In the genomic region with DNA sequence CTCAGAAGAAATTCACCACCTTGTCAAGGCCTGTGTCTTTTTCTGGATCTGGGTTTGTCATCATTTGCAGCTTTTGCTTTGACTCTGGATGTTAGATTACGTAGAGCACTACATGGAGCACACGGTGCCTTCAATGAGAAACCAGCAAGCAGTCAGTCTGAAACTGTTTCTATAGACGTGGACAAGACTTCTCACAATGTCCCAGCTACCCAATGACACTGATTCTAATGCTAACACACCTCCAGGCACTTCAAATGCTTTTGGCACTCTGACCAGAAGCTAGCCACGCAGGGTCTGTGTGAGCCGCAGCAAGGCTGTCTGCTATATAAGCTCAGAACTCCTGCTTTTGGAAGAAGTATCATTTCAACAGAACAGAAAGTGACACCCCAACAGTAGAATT, we compare ENCODE assay signal across 18 cellular contexts. TPM values are rescaled to one million over a fixed set of nuclear protein-coding genes. Genes with fewer than 3 reads are reported as not detected.
DNase-seq lines count a peak whose midpoint lies in the region; ATAC-seq, FAIRE-seq and TF ChIP-seq lines count a peak whose summit lies in the region.
"Had no signal": no experiment of that assay in that cellular context is flagged by ENCODE, and none has a peak within 500 bp of the region (broad histone marks: within the 10 kb centered on the region; RNA-seq: fewer than 3 reads in every experiment).

No MANE protein-coding gene starts in this region.

- peak overlapping the region; percentile 55 for H3K27ac ChIP-seq in CD4-positive, CD25-positive, alpha-beta regulatory T cell (ENCODE audit: insufficient read depth, low read length, poor library complexity, severe bottlenecking)
- H3K27ac ChIP-seq: foreskin keratinocyte had no signal

- H3K36me3 Mint-ChIP-seq in CD4-positive, CD25-positive, alpha-beta regulatory T cell, result peaks cover 24% of the 10 kb centered on the region
- H3K36me3 Mint-ChIP-seq in activated naive CD8-positive, alpha-beta T cell treated with anti-CD3 and anti-CD28 coated beads, Interleukin-2, amount 50 U/mL, for 24 hours (ENCODE audit: low read depth), result peaks cover 21% of the 10 kb centered on the region
- H3K36me3 Mint-ChIP-seq in nephron (ENCODE audit: low read depth), result no peaks in the 10 kb centered on the region

- FAIRE-seq in GM19239 (lab: Jason Lieb, UNC), result no peak

- H3K4me3 Mint-ChIP-seq in CD4-positive, CD25-positive, alpha-beta regulatory T cell, result peak overlapping the region; percentile 54 to 74 (median 67)
- no peak overlapping the region for H3K4me3 Mint-ChIP-seq in activated naive CD8-positive, alpha-beta T cell treated with anti-CD3 and anti-CD28 coated beads, Interleukin-2, amount 50 U/mL, for 24 hours
- H3K4me3 Mint-ChIP-seq in nephron, result peak overlapping the region in 2 of 3 experiments; percentile 25 to 43
- H3K4me3 Mint-ChIP-seq: endodermal cell had no signal

- no peaks in the 10 kb centered on the region for H3K27me3 Mint-ChIP-seq in CD4-positive, CD25-positive, alpha-beta regulatory T cell
- no peaks in the 10 kb centered on the region for H3K27me3 Mint-ChIP-seq in activated naive CD8-positive, alpha-beta T cell treated with anti-CD3 and anti-CD28 coated beads, Interleukin-2, amount 50 U/mL, for 24 hours
- H3K27me3 Mint-ChIP-seq in nephron (ENCODE audit: low read depth), result no peaks in the 10 kb centered on the region

- no peaks in the 10 kb centered on the region for H3K9me3 Mint-ChIP-seq in CD4-positive, CD25-positive, alpha-beta regulatory T cell
- H3K9me3 Mint-ChIP-seq in activated naive CD8-positive, alpha-beta T cell treated with anti-CD3 and anti-CD28 coated beads, Interleukin-2, amount 50 U/mL, for 24 hours, result no peaks in the 10 kb centered on the region
- H3K9me3 Mint-ChIP-seq in nephron, result no peaks in the 10 kb centered on the region
- H3K9me3 Mint-ChIP-seq: activated T-cell treated with anti-CD3 and anti-CD28 coated beads, Interleukin-2, amount 50 U/mL, for 4 hours; endodermal cell had no signal

- no peak for ATAC-seq in CD4-positive, CD25-positive, alpha-beta regulatory T cell (ENCODE audit: low read depth in 2 of 2)
- no peak for ATAC-seq in activated naive CD8-positive, alpha-beta T cell treated with anti-CD3 and anti-CD28 coated beads, Interleukin-2, amount 50 U/mL, for 24 hours
- ATAC-seq in HG02642 (IDR thresholded peaks at IDR 0.05; ENCODE audit: poor library complexity, unreplicated experiment), result no peak
- ATAC-seq: activated T-cell treated with anti-CD3 and anti-CD28 coated beads, Interleukin-2, amount 50 U/mL, for 4 hours; foreskin keratinocyte had no signal

- peak overlapping the region; percentile 26 for H3K4me3 ChIP-seq in CD4-positive, CD25-positive, alpha-beta regulatory T cell (ENCODE audit: low read depth, low read length)
- H3K4me3 ChIP-seq in GM12865 (ENCODE audit: low read depth, low read length), result no peak overlapping the region
- H3K4me3 ChIP-seq: Peyer's patch, smooth muscle cell had no signal

- peak overlapping the region; percentile 87 to 93 (median 89) for H3K27ac Mint-ChIP-seq in CD4-positive, CD25-positive, alpha-beta regulatory T cell
- peak overlapping the region; percentile 68 for H3K27ac Mint-ChIP-seq in activated naive CD8-positive, alpha-beta T cell treated with anti-CD3 and anti-CD28 coated beads, Interleukin-2, amount 50 U/mL, for 24 hours
- H3K27ac Mint-ChIP-seq in nephron, result peak overlapping the region in 2 of 3 experiments; percentile 78 to 80

- H3K9me3 ChIP-seq in CD4-positive, CD25-positive, alpha-beta regulatory T cell (ENCODE audit: control insufficient read depth in 2 of 2, low read length in 2 of 2), result no peaks in the 10 kb centered on the region
- H3K9me3 ChIP-seq: Peyer's patch had no signal

- no peaks in the 10 kb centered on the region for H3K27me3 ChIP-seq in CD4-positive, CD25-positive, alpha-beta regulatory T cell (ENCODE audit: control insufficient read depth, insufficient read depth, low read length)
- H3K27me3 ChIP-seq: foreskin keratinocyte, Peyer's patch had no signal

- H3K4me1 Mint-ChIP-seq in CD4-positive, CD25-positive, alpha-beta regulatory T cell, result peaks cover 53 to 93% (median 74%) of the 10 kb centered on the region in 4 donors
- peaks cover 92% of the 10 kb centered on the region for H3K4me1 Mint-ChIP-seq in activated naive CD8-positive, alpha-beta T cell treated with anti-CD3 and anti-CD28 coated beads, Interleukin-2, amount 50 U/mL, for 24 hours
- H3K4me1 Mint-ChIP-seq in nephron, result peaks cover 64% of the 10 kb centered on the region

- peaks cover 38% of the 10 kb centered on the region for H3K36me3 ChIP-seq in CD4-positive, CD25-positive, alpha-beta regulatory T cell (ENCODE audit: control insufficient read depth, insufficient read depth, low read length)
- H3K36me3 ChIP-seq: Peyer's patch had no signal

- TF ChIP-seq CTCF in GM12865 (IDR thresholded peaks at IDR 0.05; ENCODE audit: insufficient read depth, low read depth, low read length, missing control alignments), result no peak
- no peak for TF ChIP-seq CTCF in nephron (IDR thresholded peaks at IDR 0.05; ENCODE audit: unreplicated experiment in 3 of 3)

- no peak for DNase-seq in CD4-positive, CD25-positive, alpha-beta regulatory T cell
- DNase-seq in GM12865 (ENCODE audit: low read depth) (peak; percentile 55), DMS 273 treated with DMSO at 0.1 percent for 48 hours (lab: John Stamatoyannopoulos, UW) (no peak), NCI-H2196 (lab: John Stamatoyannopoulos, UW; ENCODE audit: unreplicated experiment) (no peak), GM19239 (ENCODE audit: insufficient read length, low spot score) (no peak)
- no peak for DNase-seq in activated naive CD8-positive, alpha-beta T cell treated with anti-CD3 and anti-CD28 coated beads, Interleukin-2, amount 50 U/mL, for 24 hours
- DNase-seq: activated T-cell treated with anti-CD3 and anti-CD28 coated beads, Interleukin-2, amount 50 U/mL, for 4 hours; AML-193; DMS53; endodermal cell; foreskin keratinocyte; NCI-H2029 treated with DMSO at 0.1 percent for 48 hours; NCI-H69; Peyer's patch; SW 1271 had no signal

- H3K4me1 ChIP-seq in CD4-positive, CD25-positive, alpha-beta regulatory T cell (ENCODE audit: control insufficient read depth, insufficient read depth, low read length, poor library complexity, severe bottlenecking), result peaks cover 83% of the 10 kb centered on the region

RNA-seq across cellular contexts. Expression of gene ITPKB, which starts 38.2 kb away (rescaled TPM):
- total RNA-seq in CD4-positive, CD25-positive, alpha-beta regulatory T cell, result 216 TPM
- polyA plus RNA-seq in CD4-positive, CD25-positive, alpha-beta regulatory T cell, result 10 to 100 TPM; 38.5 to 60.2 (median 44.8) TPM
